9 cellular contexts compared by ENCODE assay signal in the genomic region with DNA sequence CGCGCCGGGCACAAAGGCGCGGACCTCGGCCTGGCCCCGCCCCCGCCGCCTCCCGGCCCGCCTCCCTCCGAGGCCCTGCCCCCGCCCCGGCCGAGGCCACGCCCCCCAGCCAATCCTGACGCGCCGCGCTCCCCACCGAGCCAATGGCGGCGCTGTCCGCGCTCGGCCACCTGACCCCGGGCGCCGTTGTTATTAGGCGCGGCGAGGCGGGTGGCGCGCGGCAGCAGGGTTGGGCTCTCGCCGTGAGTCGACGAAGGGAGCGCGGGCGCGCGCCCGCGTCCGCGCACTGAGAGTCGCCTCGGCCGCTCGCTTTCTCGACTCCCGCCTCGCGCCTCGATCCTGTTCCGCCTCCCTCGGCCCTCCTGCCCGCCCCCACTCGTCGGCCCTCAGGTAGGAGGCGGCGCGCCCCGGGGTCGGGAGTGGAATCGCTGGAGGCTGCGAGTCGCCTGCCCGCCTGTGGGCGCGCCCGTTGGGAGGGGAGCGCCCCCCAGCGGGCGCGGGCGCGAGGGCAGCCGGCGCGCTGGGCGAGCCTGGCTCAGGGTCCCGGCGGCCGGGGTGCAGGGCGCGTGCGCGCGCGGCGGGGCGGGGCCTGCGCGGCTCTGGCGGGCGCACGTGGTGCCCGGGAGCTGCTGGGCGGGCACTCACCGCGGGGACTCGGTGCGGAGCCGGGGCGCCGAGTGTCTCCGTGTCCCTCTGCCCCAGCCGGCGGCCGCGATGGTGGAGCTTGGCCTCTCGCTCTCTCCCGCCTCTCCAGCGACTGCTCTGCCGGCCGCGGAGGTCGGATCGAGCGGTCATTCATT. TPM values are rescaled to one million over a fixed set of nuclear protein-coding genes. Genes with fewer than 3 reads are reported as not detected.
DNase-seq lines count a peak whose midpoint lies in the region; ATAC-seq and TF ChIP-seq lines count a peak whose summit lies in the region.
"Had no signal": no experiment of that assay in that cellular context is flagged by ENCODE, and none has a peak within 500 bp of the region (broad histone marks: within the 10 kb centered on the region; RNA-seq: fewer than 3 reads in every experiment).

No MANE protein-coding gene starts in this region.

- H3K4me1 Mint-ChIP-seq in MCF 10A (ENCODE audit: insufficient read depth, unreplicated experiment) (no peaks in the 10 kb centered on the region), progenitor cell of endocrine pancreas (ENCODE audit: low read depth) (peaks cover 7% of the 10 kb centered on the region)
- H3K4me1 Mint-ChIP-seq in activated naive CD8-positive, alpha-beta T cell treated with anti-CD3 and anti-CD28 coated beads, Interleukin-2, amount 50 U/mL, for 24 hours = peaks cover 11% of the 10 kb centered on the region

- H3K27me3 Mint-ChIP-seq in MCF 10A (ENCODE audit: insufficient read depth, unreplicated experiment) (peaks cover 11% of the 10 kb centered on the region), progenitor cell of endocrine pancreas (peaks cover 87% of the 10 kb centered on the region)
- peaks cover 73% of the 10 kb centered on the region for H3K27me3 Mint-ChIP-seq in activated naive CD8-positive, alpha-beta T cell treated with anti-CD3 and anti-CD28 coated beads, Interleukin-2, amount 50 U/mL, for 24 hours

- no peak overlapping the region for H3K27ac Mint-ChIP-seq in MCF 10A (ENCODE audit: low read depth, unreplicated experiment)
- H3K27ac Mint-ChIP-seq in activated naive CD8-positive, alpha-beta T cell treated with anti-CD3 and anti-CD28 coated beads, Interleukin-2, amount 50 U/mL, for 24 hours = no peak overlapping the region
- H3K27ac Mint-ChIP-seq in progenitor cell of endocrine pancreas = peak overlapping the region; percentile 88
- H3K27ac Mint-ChIP-seq: CD4-positive, CD25-positive, alpha-beta regulatory T cell had no signal

- CTCF ChIA-PET in MCF 10A (lab: Yijun Ruan, JAX) = no interaction called here

- in situ Hi-C loops in T47D (cut with HindIII; ENCODE audit: low pct_unique_long_range_greater_than_20kb, low sequenced_read_pairs) = no loop called here

- ATAC-seq in HG03039 (IDR thresholded peaks at IDR 0.05; ENCODE audit: unreplicated experiment) (peak; percentile 86), left ventricle myocardium superior (peak; percentile 98)
- peak; percentile 81 for ATAC-seq in activated naive CD8-positive, alpha-beta T cell treated with anti-CD3 and anti-CD28 coated beads, Interleukin-2, amount 50 U/mL, for 24 hours

- DNase-seq in T47D (ENCODE audit: low read depth in 1 of 2, low spot score in 1 of 2) (peak; percentile 91 to 94), MCF 10A (ENCODE audit: unreplicated experiment) (no peak), NCI-H446 (lab: John Stamatoyannopoulos, UW) (peak; percentile 48 to 95), left ventricle myocardium superior (peak; percentile 91), progenitor cell of endocrine pancreas (ENCODE audit: low spot score, unreplicated experiment) (peak; percentile 95), NCI-H2196 (lab: John Stamatoyannopoulos, UW; ENCODE audit: unreplicated experiment) (no peak)
- DNase-seq in activated naive CD8-positive, alpha-beta T cell treated with anti-CD3 and anti-CD28 coated beads, Interleukin-2, amount 50 U/mL, for 24 hours = peak; percentile 75

- POLR2A ChIA-PET in MCF 10A (lab: Yijun Ruan, JAX) = no interaction called here

- no TSS peak for BruUV-seq in MCF 10A (replicated peaks; lab: Mats Ljungman, UMichigan)

- TF ChIP-seq CTCF in MCF 10A (IDR thresholded peaks at IDR 0.05; ENCODE audit: unreplicated experiment) = no peak
- TF ChIP-seq CTCF in progenitor cell of endocrine pancreas (IDR thresholded peaks at IDR 0.05; ENCODE audit: unreplicated experiment) = peak; percentile 72

- no peak overlapping the region for H3K4me3 Mint-ChIP-seq in MCF 10A (ENCODE audit: unreplicated experiment)
- H3K4me3 Mint-ChIP-seq in activated naive CD8-positive, alpha-beta T cell treated with anti-CD3 and anti-CD28 coated beads, Interleukin-2, amount 50 U/mL, for 24 hours = peak overlapping the region; percentile 56
- peak overlapping the region; percentile 72 for H3K4me3 Mint-ChIP-seq in progenitor cell of endocrine pancreas (ENCODE audit: low read depth)

- intact Hi-C loops in MCF 10A (cut with micrococcal nuclease) (no loop called here), left ventricle myocardium superior (cut with micrococcal nuclease) (no loop called here)

- H3K36me3 Mint-ChIP-seq in MCF 10A (ENCODE audit: insufficient read depth, unreplicated experiment) (no peaks in the 10 kb centered on the region), progenitor cell of endocrine pancreas (ENCODE audit: insufficient read depth) (no peaks in the 10 kb centered on the region)
- no peaks in the 10 kb centered on the region for H3K36me3 Mint-ChIP-seq in activated naive CD8-positive, alpha-beta T cell treated with anti-CD3 and anti-CD28 coated beads, Interleukin-2, amount 50 U/mL, for 24 hours (ENCODE audit: low read depth)
- H3K36me3 Mint-ChIP-seq: CD4-positive, CD25-positive, alpha-beta regulatory T cell had no signal

- peaks cover 16% of the 10 kb centered on the region for H3K9me3 Mint-ChIP-seq in MCF 10A (ENCODE audit: unreplicated experiment)
- no peaks in the 10 kb centered on the region for H3K9me3 Mint-ChIP-seq in activated naive CD8-positive, alpha-beta T cell treated with anti-CD3 and anti-CD28 coated beads, Interleukin-2, amount 50 U/mL, for 24 hours
- H3K9me3 Mint-ChIP-seq in progenitor cell of endocrine pancreas (ENCODE audit: low read depth) = no peaks in the 10 kb centered on the region

RNA-seq across cellular contexts. Expression of a gene that starts 0.4 kb away (rescaled TPM):
- total RNA-seq in MCF 10A (2022) (not detected in 2 replicates), left ventricle myocardium superior (1.0 TPM), progenitor cell of endocrine pancreas (0.31 and 0.62 TPM in 2 replicates)
- total RNA-seq: CD4-positive, CD25-positive, alpha-beta regulatory T cell had no signal

Comparison
In these comparisons a context has a peak if more than half of its experiments do, and no peak if none do; other contexts are left out.
1. DNase-seq: peak in T47D (2 of 2), NCI-H446 (2 of 2), activated naive CD8-positive, alpha-beta T cell treated with anti-CD3 and anti-CD28 coated beads, Interleukin-2, amount 50 U/mL, for 24 hours (single experiment), left ventricle myocardium superior (single experiment) and progenitor cell of endocrine pancreas (single experiment); none in MCF 10A (single experiment) and NCI-H2196 (single experiment).
2. Peak in every context shown above with its lines, with median percentiles within 50 percentile points of each other: ATAC-seq.